Comparison of ENCODE assay signal across 7 cellular contexts in genomic region chr7:131131012-131131745, GRCh38.
"Had no signal": no experiment of that assay in that cellular context is flagged by ENCODE, and none has a peak within 500 bp of the region (broad histone marks: within the 10 kb centered on the region; RNA-seq: fewer than 3 reads in every experiment).

No MANE protein-coding gene starts in this region.

- DNase-seq: GOT3, H7, KG1 had no signal

- H3K27ac ChIP-seq: GM23248 had no signal

- H3K9ac ChIP-seq: GM23248 had no signal

- H3K4me3 ChIP-seq: GM23248, HAP-1 had no signal

- H3K9me3 ChIP-seq: HAP-1 had no signal

- FAIRE-seq: HTR-8/SVneo had no signal

- ATAC-seq: HCT116 had no signal

- H3K36me3 ChIP-seq: HAP-1 had no signal

- H2AFZ ChIP-seq: GM23248 had no signal
